Comparison of ENCODE assay signal across 27 cellular contexts in the genomic region with DNA sequence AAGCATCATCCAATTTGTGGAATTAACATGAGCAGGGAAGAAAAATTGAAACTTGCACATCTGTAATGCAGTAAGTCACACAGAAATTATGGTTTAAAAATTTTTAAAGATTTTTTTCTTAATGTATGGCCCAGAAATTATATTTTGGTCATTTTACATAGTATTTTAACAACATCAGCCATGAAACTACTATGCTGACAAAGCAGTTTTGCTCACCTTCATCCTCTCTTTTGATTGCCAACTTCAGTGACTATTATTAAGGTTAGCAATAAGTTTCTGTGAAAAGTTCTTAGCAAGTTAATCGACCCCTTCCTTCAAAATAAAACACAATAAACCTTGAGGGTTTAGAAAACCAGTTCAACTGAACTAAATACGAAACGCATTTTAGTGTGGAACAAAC.
"Had no signal": no experiment of that assay in that cellular context is flagged by ENCODE, and none has a peak within 500 bp of the region (broad histone marks: within the 10 kb centered on the region; RNA-seq: fewer than 3 reads in every experiment).

No MANE protein-coding gene starts in this region.

- H3K27ac ChIP-seq: neural progenitor cell, ovary, parathyroid adenoma, psoas muscle, skin epidermis, spleen, stomach, thoracic aorta, thyroid gland, tibial nerve, upper lobe of left lung, vagina had no signal

- FAIRE-seq: urothelium cell line had no signal

- ATAC-seq: natural killer cell; psoas muscle; right cardiac atrium; sciatic nerve; stimulated activated memory B cell treated with anti-CD40 and anti-IgM and Interleukin-4, amounts not matched to agents 10 μg/mL and 1 μg/mL and 100 μg/mL, for 72 hours had no signal

- H3K4me2 ChIP-seq: neural progenitor cell, smooth muscle cell had no signal

- H3K36me3 ChIP-seq: neural progenitor cell, ovary, spleen, stomach, thoracic aorta, thyroid gland, tibial nerve, upper lobe of left lung, vagina had no signal

- H3K27me3 ChIP-seq: neural progenitor cell, ovary, spleen, stomach, thyroid gland, tibial nerve, upper lobe of left lung, vagina had no signal

- H3K9me3 ChIP-seq: ovary, psoas muscle, spleen, stomach, thoracic aorta, thyroid gland, tibial nerve, upper lobe of left lung, vagina had no signal

- DNase-seq: natural killer cell; occipital lobe; ovary; posterior cingulate gyrus; psoas muscle; right cardiac atrium; spleen; stimulated activated CD4-positive, alpha-beta T cell treated with anti-CD3 and anti-CD28 coated beads, Interleukin-12 subunit alpha, Interleukin-12 subunit beta, amount 100 ng/mL, for 4 hours; stimulated activated CD4-positive, alpha-beta T cell treated with anti-CD3 and anti-CD28 coated beads, Interleukin-1b, Interleukin-23, amount 100 ng/mL, for 48 hours; stimulated activated CD4-positive, alpha-beta T cell treated with anti-CD3 and anti-CD28 coated beads, Interleukin-4, amount 100 ng/mL, for 1 hour; stimulated activated CD4-positive, alpha-beta T cell treated with anti-CD3 and anti-CD28 coated beads, Interleukin-4, amount 100 ng/mL, for 4 hours; stimulated activated CD8-positive, alpha-beta memory T cell treated with anti-CD3 and anti-CD28 coated beads, Interleukin-4, amount 100 ng/mL, for 48 hours; stimulated activated naive CD4-positive, alpha-beta T cell; stomach; thyroid gland; trophoblast cell; upper lobe of left lung had no signal

- H2AFZ ChIP-seq: neural progenitor cell, parathyroid adenoma had no signal

- H3K79me2 ChIP-seq: parathyroid adenoma had no signal

- H3K4me1 ChIP-seq: neural progenitor cell, parathyroid adenoma, psoas muscle, spleen, stomach, thyroid gland, tibial nerve, upper lobe of left lung, vagina had no signal

- H3K9ac ChIP-seq: neural progenitor cell, parathyroid adenoma had no signal

- H3K4me3 ChIP-seq: neural progenitor cell, ovary, psoas muscle, skin epidermis, smooth muscle cell, spleen, stomach, thoracic aorta, thyroid gland, tibial nerve, upper lobe of left lung, vagina had no signal
